ENCODE assay signal across 8 cellular contexts in genomic region chr6:44234101-44235090, GRCh38. TPM values are rescaled to one million over a fixed set of nuclear protein-coding genes. Genes with fewer than 3 reads are reported as not detected.
DNase-seq lines count a peak whose midpoint lies in the region; ATAC-seq, FAIRE-seq and TF ChIP-seq lines count a peak whose summit lies in the region.

No MANE protein-coding gene starts in this region.

- peaks cover 25% of the 10 kb centered on the region for H3K36me3 Mint-ChIP-seq in stimulated activated memory B cell treated with anti-CD40 and anti-IgM and Interleukin-4, amounts not matched to agents 10 μg/mL and 1 μg/mL and 100 μg/mL, for 72 hours

- no peaks in the 10 kb centered on the region for H3K27me3 ChIP-seq in ectodermal cell (ENCODE audit: control insufficient read depth, insufficient read depth, low read length, poor library complexity, severe bottlenecking)
- H3K27me3 ChIP-seq in lung (ENCODE audit: control insufficient read depth, insufficient read depth): no peaks in the 10 kb centered on the region

- DNase-seq in GM10248 (ENCODE audit: extremely low spot score) (no peak), OCI-LY7 (ENCODE audit: low spot score) (peak; percentile 62), lung (ENCODE audit: low spot score) (no peak), urothelium cell line (ENCODE audit: low spot score) (peak; percentile 63), SIG-M5 (lab: John Stamatoyannopoulos, UW) (no peak)

- H3K9me2 ChIP-seq in OCI-LY7 (ENCODE audit: insufficient read depth, low read length): no peaks in the 10 kb centered on the region

- CTCF ChIA-PET in GM10248 (lab: Yijun Ruan, JAX): interaction anchor here (0.8 to 6.2 kb wide), 29 partner anchors 10 to 155 kb away, joined by 3 to 116 read pairs (median 4); partner anchors contain the start of genes HSP90AB1, MYMX, SLC29A1 and SLC35B2
- CTCF ChIA-PET in OCI-LY7 (lab: Charles Lee; ENCODE audit: unreplicated experiment): interaction anchor here (1.0 to 2.6 kb wide), 4 partner anchors 10 to 65 kb away, joined by 3 to 15 read pairs (median 6); partner anchors contain the start of gene SLC29A1

- H2AFZ ChIP-seq in OCI-LY7 (ENCODE audit: low read length): no peak overlapping the region

- BruUV-seq in OCI-LY7 (replicated peaks; lab: Mats Ljungman, UMichigan): no TSS peak

- no peak for FAIRE-seq in urothelium cell line (lab: Jason Lieb, UNC)

- no peaks in the 10 kb centered on the region for H4K20me1 ChIP-seq in OCI-LY7 (ENCODE audit: insufficient read depth, low read length)

- H3K27ac ChIP-seq in 22Rv1: peak overlapping the region; percentile 5; the same call in 1 of the 2 replicates
- no peak overlapping the region for H3K27ac ChIP-seq in OCI-LY7 (ENCODE audit: low read depth, low read length, poor library complexity, severe bottlenecking)
- H3K27ac ChIP-seq in ectodermal cell (ENCODE audit: insufficient read depth, low read depth, low read length, poor library complexity, severe bottlenecking): peak overlapping the region; percentile 84
- H3K27ac ChIP-seq in lung (ENCODE audit: low read depth in 1 of 2, low read length in 1 of 2): peak overlapping the region; percentile 69 to 76

- no peaks in the 10 kb centered on the region for H3K9me3 ChIP-seq in OCI-LY7 (ENCODE audit: low read length)
- H3K9me3 ChIP-seq in ectodermal cell (ENCODE audit: control insufficient read depth, low read length): no peaks in the 10 kb centered on the region
- H3K9me3 ChIP-seq in lung (ENCODE audit: control insufficient read depth in 2 of 2, insufficient read depth in 1 of 2, low read length in 1 of 2): no peaks in the 10 kb centered on the region

- H3K9me3 Mint-ChIP-seq in stimulated activated memory B cell treated with anti-CD40 and anti-IgM and Interleukin-4, amounts not matched to agents 10 μg/mL and 1 μg/mL and 100 μg/mL, for 72 hours: no peaks in the 10 kb centered on the region

- no peak overlapping the region for H3K4me3 Mint-ChIP-seq in stimulated activated memory B cell treated with anti-CD40 and anti-IgM and Interleukin-4, amounts not matched to agents 10 μg/mL and 1 μg/mL and 100 μg/mL, for 72 hours

- H3K79me2 ChIP-seq in OCI-LY7 (ENCODE audit: insufficient read depth, low read depth, low read length): no peaks in the 10 kb centered on the region

- H3K4me1 ChIP-seq in OCI-LY7 (ENCODE audit: insufficient read depth, low read length, poor library complexity, severe bottlenecking): peaks cover 24% of the 10 kb centered on the region
- H3K4me1 ChIP-seq in ectodermal cell (ENCODE audit: control insufficient read depth, insufficient read depth, low read length): peaks cover 15% of the 10 kb centered on the region
- H3K4me1 ChIP-seq in lung (ENCODE audit: control insufficient read depth in 2 of 2, insufficient read depth in 2 of 2, low read length in 2 of 2): peaks cover 0 to 7% of the 10 kb centered on the region in 2 donors

- TF ChIP-seq CTCF in 22Rv1 (IDR thresholded peaks at IDR 0.05) (peak; percentile 71), GM10248 (IDR thresholded peaks at IDR 0.05; ENCODE audit: control extremely low read depth, extremely low read depth, low read depth, missing control alignments) (peak; percentile 83), OCI-LY7 (conservative IDR thresholded peaks at IDR 0.05; ENCODE audit: low read length) (peak; percentile 93), lung (IDR thresholded peaks at IDR 0.05; ENCODE audit: control extremely low read depth, extremely low read depth) (peak; percentile 26)

- H3K36me3 ChIP-seq in OCI-LY7 (ENCODE audit: insufficient read depth, low read length): peaks cover 64% of the 10 kb centered on the region
- H3K36me3 ChIP-seq in ectodermal cell (ENCODE audit: control insufficient read depth, insufficient read depth, low read length): peaks cover 12% of the 10 kb centered on the region
- H3K36me3 ChIP-seq in lung (ENCODE audit: control insufficient read depth in 2 of 2, insufficient read depth in 2 of 2, low read length in 2 of 2): peaks cover 0 to 20% of the 10 kb centered on the region in 2 donors

- no peak overlapping the region for H3K4me3 ChIP-seq in OCI-LY7 (ENCODE audit: low read depth, low read length, poor library complexity, severe bottlenecking)
- H3K4me3 ChIP-seq in ectodermal cell (ENCODE audit: insufficient read depth, low read depth, low read length): no peak overlapping the region
- no peak overlapping the region for H3K4me3 ChIP-seq in lung

- POLR2A ChIA-PET in GM10248 (lab: Yijun Ruan, JAX) (interaction anchor here (0.6 kb wide), 1 partner anchor 13 kb away, joined by 3 read pairs; no protein-coding TSS in a partner anchor), OCI-LY7 (lab: Charles Lee) (interaction anchor here (0.8 to 2.8 kb wide), 3 partner anchors 10 to 28 kb away, joined by 3 to 15 read pairs (median 3); partner anchors contain the start of genes HSP90AB1 and SLC29A1)

- H3K27ac Mint-ChIP-seq in stimulated activated memory B cell treated with anti-CD40 and anti-IgM and Interleukin-4, amounts not matched to agents 10 μg/mL and 1 μg/mL and 100 μg/mL, for 72 hours: no peak overlapping the region

- no peaks in the 10 kb centered on the region for H3K27me3 Mint-ChIP-seq in stimulated activated memory B cell treated with anti-CD40 and anti-IgM and Interleukin-4, amounts not matched to agents 10 μg/mL and 1 μg/mL and 100 μg/mL, for 72 hours

- H3K4me2 ChIP-seq in OCI-LY7 (ENCODE audit: low read length): no peak overlapping the region

- ATAC-seq in lung (ENCODE audit: insufficient read depth, low FRiP score): no peak
- no peak for ATAC-seq in stimulated activated memory B cell treated with anti-CD40 and anti-IgM and Interleukin-4, amounts not matched to agents 10 μg/mL and 1 μg/mL and 100 μg/mL, for 72 hours

- H3K4me1 Mint-ChIP-seq in stimulated activated memory B cell treated with anti-CD40 and anti-IgM and Interleukin-4, amounts not matched to agents 10 μg/mL and 1 μg/mL and 100 μg/mL, for 72 hours: peaks cover 26% of the 10 kb centered on the region

- 62% methylated on average over 6 of the region's 6 CpGs for WGBS in ectodermal cell, 2 experiments
- WGBS in lung, 2 donors: 43 to 55% methylated on average over 6 of the region's 6 CpGs

- intact Hi-C loops in OCI-LY7 (cut with micrococcal nuclease; ENCODE audit: unreplicated experiment): loop anchor here (1.0 to 2.0 kb wide), 2 partner anchors 14 to 62 kb away; no protein-coding TSS in a partner anchor

RNA-seq across cellular contexts. Expression of gene SLC29A1, which starts 11.0 kb away (rescaled TPM):
- total RNA-seq in OCI-LY7 (2014; rRNA removed; shearing (Covaris generic)): 51.5 and 52.6 TPM in 2 replicates
- total RNA-seq in OCI-LY7 (2022): 54.1 and 64.6 TPM in 2 replicates
- polyA plus RNA-seq in ectodermal cell (2013, experiment 1 of 4): 76.4 TPM
- polyA plus RNA-seq in ectodermal cell (2013, experiment 2 of 4): 66.5 TPM
- polyA plus RNA-seq in ectodermal cell (2013, experiment 3 of 4): 62.2 TPM
- 69.4 TPM for polyA plus RNA-seq in ectodermal cell (2013, experiment 4 of 4)
- total RNA-seq in lung: 10 to 100 TPM; 19.1 to 42.7 TPM
- 10 to 100 TPM; 20.3 to 32.5 TPM for polyA plus RNA-seq in lung

RNA-seq across cellular contexts. Expression of gene HSP90AB1, which starts 12.5 kb away (rescaled TPM):
- 911 and 1,004 TPM in 2 replicates for total RNA-seq in OCI-LY7 (2014; rRNA removed; shearing (Covaris generic))
- 1,055 and 1,282 TPM in 2 replicates for total RNA-seq in OCI-LY7 (2022)
- polyA plus RNA-seq in ectodermal cell (2013, experiment 1 of 4): 1,696 TPM
- polyA plus RNA-seq in ectodermal cell (2013, experiment 2 of 4): 1,536 TPM
- polyA plus RNA-seq in ectodermal cell (2013, experiment 3 of 4): 1,192 TPM
- polyA plus RNA-seq in ectodermal cell (2013, experiment 4 of 4): 1,329 TPM
- total RNA-seq in lung: 100 to 1,000 TPM; 458 to 700 TPM
- polyA plus RNA-seq in lung: 100 to 1,000 TPM; 289 to 560 TPM

RNA-seq across cellular contexts. Expression of gene MYMX, which starts 17.7 kb away (rescaled TPM):
- total RNA-seq in OCI-LY7 (2014; rRNA removed; shearing (Covaris generic)): not detected in 2 replicates
- not detected in 2 replicates for total RNA-seq in OCI-LY7 (2022)
- 0.54 TPM for polyA plus RNA-seq in ectodermal cell (2013, experiment 1 of 4)
- polyA plus RNA-seq in ectodermal cell (2013, experiment 2 of 4): 1.6 TPM
- polyA plus RNA-seq in ectodermal cell (2013, experiment 3 of 4): 1.3 TPM
- 1.6 TPM for polyA plus RNA-seq in ectodermal cell (2013, experiment 4 of 4)
- total RNA-seq in lung: not detected
- polyA plus RNA-seq in lung: under 1 TPM in 1 of 2 donors, not detected in 1; 0.21 TPM

RNA-seq across cellular contexts. Expression of gene SLC35B2, which starts 22.9 kb away (rescaled TPM):
- 10.1 and 13.9 TPM in 2 replicates for total RNA-seq in OCI-LY7 (2014; rRNA removed; shearing (Covaris generic))
- total RNA-seq in OCI-LY7 (2022) (15.3 and 16.5 TPM in 2 replicates), lung (10 to 100 TPM; 29.9 to 44.4 TPM)
- 46.3 TPM for polyA plus RNA-seq in ectodermal cell (2013, experiment 1 of 4)
- 48.6 TPM for polyA plus RNA-seq in ectodermal cell (2013, experiment 2 of 4)
- 39.6 TPM for polyA plus RNA-seq in ectodermal cell (2013, experiment 3 of 4)
- polyA plus RNA-seq in ectodermal cell (2013, experiment 4 of 4): 40.0 TPM
- polyA plus RNA-seq in lung: 10 to 100 TPM; 15.0 to 39.9 TPM

RNA-seq across cellular contexts. Expression of gene NFKBIE, which starts 31.0 kb away (rescaled TPM):
- total RNA-seq in OCI-LY7 (2014; rRNA removed; shearing (Covaris generic)): 27.5 and 43.1 TPM in 2 replicates
- total RNA-seq in OCI-LY7 (2022) (22.4 and 24.8 TPM in 2 replicates), lung (10 to 100 TPM; 13.1 to 20.1 TPM)
- polyA plus RNA-seq in ectodermal cell (2013, experiment 1 of 4): 7.9 TPM
- 7.8 TPM for polyA plus RNA-seq in ectodermal cell (2013, experiment 2 of 4)
- polyA plus RNA-seq in ectodermal cell (2013, experiment 3 of 4): 6.6 TPM
- 7.8 TPM for polyA plus RNA-seq in ectodermal cell (2013, experiment 4 of 4)
- polyA plus RNA-seq in lung: 10 to 100 TPM; 20.7 to 40.6 TPM

Comparison
In these comparisons a context has a peak if more than half of its experiments do, and no peak if none do; other contexts are left out.
1. CTCF ChIP-seq: peak in every context shown above with its lines; median percentile 93 in OCI-LY7; 83 in GM10248; 71 in 22Rv1; 26 in lung.
2. DNase-seq: peak in OCI-LY7 (single experiment) and urothelium cell line (single experiment); none in GM10248 (single experiment), lung (single experiment) and SIG-M5 (single experiment).